ENCODE assay signal across 12 cellular contexts in the genomic region with DNA sequence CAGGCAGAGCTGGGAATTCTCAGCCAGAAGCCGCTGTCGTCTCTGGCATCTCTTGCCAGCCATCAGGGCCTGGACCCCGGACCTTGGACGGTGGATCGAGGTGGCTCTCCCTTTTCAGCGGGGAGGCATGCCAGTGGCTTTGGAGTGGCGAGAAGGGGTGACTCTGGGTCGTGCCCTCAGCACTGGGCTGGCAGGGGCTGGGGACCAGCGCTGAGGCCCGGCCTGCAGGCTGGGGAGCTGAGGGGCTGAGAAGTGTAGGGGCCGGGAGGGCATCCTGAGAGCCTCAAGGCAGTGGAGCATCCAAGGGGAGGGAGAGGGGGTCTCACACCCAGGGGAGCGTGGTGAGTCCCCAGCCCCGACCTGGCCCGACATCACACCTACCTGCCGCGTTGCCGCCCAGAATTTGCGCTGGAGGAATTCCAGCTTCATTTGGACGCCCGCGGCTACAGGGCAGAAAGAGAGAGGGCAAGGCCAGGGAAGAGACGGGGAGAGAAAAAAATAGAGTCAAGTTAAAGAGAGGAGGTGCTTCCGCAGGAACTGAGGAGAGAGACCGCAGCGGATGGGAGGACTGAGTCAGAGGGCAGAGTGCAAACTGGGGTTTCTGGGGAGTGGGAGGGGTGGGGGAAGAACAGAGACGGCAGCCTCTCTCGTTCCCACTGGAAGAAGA. TPM values are rescaled to one million over a fixed set of nuclear protein-coding genes. Genes with fewer than 3 reads are reported as not detected.
DNase-seq lines count a peak whose midpoint lies in the region; ATAC-seq lines count a peak whose summit lies in the region.
"Had no signal": no experiment of that assay in that cellular context is flagged by ENCODE, and none has a peak within 500 bp of the region (broad histone marks: within the 10 kb centered on the region; RNA-seq: fewer than 3 reads in every experiment).

No MANE protein-coding gene starts in this region.

- intact Hi-C loops in dendritic cell treated with granulocyte-macrophage colony-stimulating factor and Interleukin-4, amounts not matched to agents 40 ng/mL and 50 ng/mL, for 4 days (cut with micrococcal nuclease) = loop anchor here (5.0 kb wide), 1 partner anchor 106 kb away; a partner anchor contains a TSS
- intact Hi-C loops in left colon (cut with DNase I, micrococcal nuclease) = no loop called here

- peaks cover under 1% of the 10 kb centered on the region for H3K27me3 Mint-ChIP-seq in dendritic cell treated with granulocyte-macrophage colony-stimulating factor and Interleukin-4, amounts not matched to agents 40 ng/mL and 50 ng/mL, for 4 days

- H3K4me1 Mint-ChIP-seq in dendritic cell treated with granulocyte-macrophage colony-stimulating factor and Interleukin-4, amounts not matched to agents 40 ng/mL and 50 ng/mL, for 4 days (ENCODE audit: low read depth) = peaks cover 88% of the 10 kb centered on the region
- H3K4me1 Mint-ChIP-seq: nephron had no signal

- peak overlapping the region; percentile 67 for H3K4me3 Mint-ChIP-seq in dendritic cell treated with granulocyte-macrophage colony-stimulating factor and Interleukin-4, amounts not matched to agents 40 ng/mL and 50 ng/mL, for 4 days
- H3K4me3 Mint-ChIP-seq: nephron had no signal

- no peak for ATAC-seq in left colon

- no peaks in the 10 kb centered on the region for H3K9me3 Mint-ChIP-seq in dendritic cell treated with granulocyte-macrophage colony-stimulating factor and Interleukin-4, amounts not matched to agents 40 ng/mL and 50 ng/mL, for 4 days
- H3K9me3 Mint-ChIP-seq: nephron had no signal

- H3K36me3 Mint-ChIP-seq in dendritic cell treated with granulocyte-macrophage colony-stimulating factor and Interleukin-4, amounts not matched to agents 40 ng/mL and 50 ng/mL, for 4 days (ENCODE audit: low read depth) = no peaks in the 10 kb centered on the region

- peak; percentile 64 to 66 for DNase-seq in Kasumi-1 (lab: John Stamatoyannopoulos, UW)
- peak; percentile 62 for DNase-seq in activated CD4-positive, alpha-beta T cell treated with anti-CD3 and anti-CD28 coated beads for 48 hours
- peak; percentile 57 for DNase-seq in stimulated activated CD4-positive, alpha-beta T cell treated with anti-CD3 and anti-CD28 coated beads, Interleukin-2, amount 100 ng/mL, for 4 hours (ENCODE audit: low read depth)
- DNase-seq in left colon = no peak
- DNase-seq in NCI-H2029 (lab: John Stamatoyannopoulos, UW) = no peak
- no peak for DNase-seq in ureter (ENCODE audit: low spot score)
- DNase-seq in NCI-H1930 (lab: John Stamatoyannopoulos, UW) = no peak
- DNase-seq: testis had no signal

- H3K27ac Mint-ChIP-seq in dendritic cell treated with granulocyte-macrophage colony-stimulating factor and Interleukin-4, amounts not matched to agents 40 ng/mL and 50 ng/mL, for 4 days = peak overlapping the region; percentile 95
- H3K27ac Mint-ChIP-seq: nephron had no signal

RNA-seq across cellular contexts. Expression of a gene that starts 9.0 kb away (rescaled TPM):
- total RNA-seq in left colon = not detected
- total RNA-seq in ureter = not detected
- total RNA-seq: LHCN-M2; T-helper 1 cell treated with Interleukin-12 subunit alpha and Interleukin-12 subunit beta and Interleukin-4 antibody, amounts not matched to agents 30 ng/mL and 1 ng/mL, for 36 hours had no signal

Comparison
In these comparisons a context has a peak if more than half of its experiments do, and no peak if none do; other contexts are left out.
1. DNase-seq: peak in Kasumi-1 (2 of 2), activated CD4-positive, alpha-beta T cell treated with anti-CD3 and anti-CD28 coated beads for 48 hours (single experiment) and stimulated activated CD4-positive, alpha-beta T cell treated with anti-CD3 and anti-CD28 coated beads, Interleukin-2, amount 100 ng/mL, for 4 hours (single experiment); none in left colon (0 of 2), NCI-H2029 (single experiment), ureter (single experiment) and NCI-H1930 (0 of 2).